Comparison of ENCODE assay signal across 24 cellular contexts in genomic region chr15:101211897-101212296, GRCh38.
"Had no signal": no experiment of that assay in that cellular context is flagged by ENCODE, and none has a peak within 500 bp of the region (broad histone marks: within the 10 kb centered on the region; RNA-seq: fewer than 3 reads in every experiment).

No MANE protein-coding gene starts in this region.

- H3K9me3 Mint-ChIP-seq: activated T-cell treated with anti-CD3 and anti-CD28 coated beads, Interleukin-2, amount 50 U/mL, for 4 hours; dendritic cell treated with granulocyte-macrophage colony-stimulating factor and Interleukin-4, amounts not matched to agents 40 ng/mL and 50 ng/mL, for 4 days; naive thymus-derived CD8-positive, alpha-beta T cell; neural progenitor cell; WTC11 had no signal

- DNase-seq: activated CD4-positive, alpha-beta T cell treated with anti-CD3 and anti-CD28 coated beads for 4 hours; activated gamma-delta T cell treated with Interleukin-2 at 50 U/mL for 16 hours; activated T-cell treated with anti-CD3 and anti-CD28 coated beads, Interleukin-2, amount 50 U/mL, for 4 hours; anterior cingulate cortex; body of pancreas; effector CD4-positive, alpha-beta T cell; erythroblast; foreskin keratinocyte; kidney glomerular epithelial cell; left ventricle myocardium inferior; naive thymus-derived CD8-positive, alpha-beta T cell; retina; sigmoid colon; stimulated activated CD4-positive, alpha-beta T cell treated with anti-CD3 and anti-CD28 coated beads, Interleukin-2, amount 100 ng/mL, for 48 hours; stimulated activated CD8-positive, alpha-beta memory T cell treated with anti-CD3 and anti-CD28 coated beads, Interleukin-4, amount 100 ng/mL, for 48 hours; stimulated activated naive CD4-positive, alpha-beta T cell; T-helper 9 cell; upper lobe of left lung had no signal

- H3K36me3 ChIP-seq: cardiac muscle cell, left ventricle myocardium inferior, neural progenitor cell, sigmoid colon, upper lobe of left lung had no signal

- H3K27ac Mint-ChIP-seq: dendritic cell treated with granulocyte-macrophage colony-stimulating factor and Interleukin-4, amounts not matched to agents 40 ng/mL and 50 ng/mL, for 4 days; mesothelial cell of epicardium; neural progenitor cell; progenitor cell of endocrine pancreas had no signal

- H3K9me3 ChIP-seq: body of pancreas, left ventricle myocardium inferior, sigmoid colon, upper lobe of left lung had no signal

- H3K4me2 ChIP-seq: neural progenitor cell had no signal

- ATAC-seq: body of pancreas; foreskin keratinocyte; naive thymus-derived CD8-positive, alpha-beta T cell; WTC11 had no signal

- H3K9ac ChIP-seq: neural progenitor cell had no signal

- H2AFZ ChIP-seq: neural progenitor cell had no signal

- H3K27me3 ChIP-seq: body of pancreas, cardiac muscle cell, foreskin keratinocyte, neural progenitor cell, sigmoid colon, upper lobe of left lung had no signal

- H3K27me3 Mint-ChIP-seq: dendritic cell treated with granulocyte-macrophage colony-stimulating factor and Interleukin-4, amounts not matched to agents 40 ng/mL and 50 ng/mL, for 4 days; naive thymus-derived CD8-positive, alpha-beta T cell; progenitor cell of endocrine pancreas had no signal

- H3K4me3 Mint-ChIP-seq: activated T-cell treated with anti-CD3 and anti-CD28 coated beads, Interleukin-2, amount 50 U/mL, for 4 hours; dendritic cell treated with granulocyte-macrophage colony-stimulating factor and Interleukin-4, amounts not matched to agents 40 ng/mL and 50 ng/mL, for 4 days; mesothelial cell of epicardium; naive thymus-derived CD8-positive, alpha-beta T cell; neural progenitor cell; WTC11 had no signal

- H3K4me1 ChIP-seq: neural progenitor cell had no signal

- H3K4me3 ChIP-seq: body of pancreas, cardiac muscle cell, left ventricle myocardium inferior, neural progenitor cell, sigmoid colon, upper lobe of left lung had no signal

- H3K27ac ChIP-seq: body of pancreas, neural progenitor cell, upper lobe of left lung had no signal

- H3K36me3 Mint-ChIP-seq: WTC11 had no signal
